ENCODE assay signal across 1 cellular context in genomic region chr11:14774738-14775137, GRCh38.
TF ChIP-seq lines count a peak whose summit lies in the region.

No MANE protein-coding gene starts in this region.

TF ChIP-seq in IMR-90, 13 proteins besides CTCF, POLR2A, EP300 and RAD21:
- TF ChIP-seq MAFK (IDR thresholded peaks at IDR 0.05; ENCODE audit: low read depth, low read length) (no peak), NFE2L2 (IDR thresholded peaks at IDR 0.05; ENCODE audit: low read depth, low read length) (no peak), CHD1 (IDR thresholded peaks at IDR 0.05; ENCODE audit: low read depth, low read length) (no peak), MXI1 (IDR thresholded peaks at IDR 0.05; ENCODE audit: borderline replicate concordance, low read depth, low read length) (no peak), FOS (IDR thresholded peaks at IDR 0.05; ENCODE audit: low read depth, low read length) (no peak), ELK1 (IDR thresholded peaks at IDR 0.05; ENCODE audit: borderline replicate concordance, low read depth, low read length) (no peak), RFX5 (IDR thresholded peaks at IDR 0.05; ENCODE audit: low read depth, low read length) (no peak), BHLHE40 (IDR thresholded peaks at IDR 0.05; ENCODE audit: low read depth, low read length) (no peak), SMC3 (IDR thresholded peaks at IDR 0.05; ENCODE audit: low read depth, low read length) (no peak)
